ENCODE assay signal across 11 cellular contexts in the genomic region with DNA sequence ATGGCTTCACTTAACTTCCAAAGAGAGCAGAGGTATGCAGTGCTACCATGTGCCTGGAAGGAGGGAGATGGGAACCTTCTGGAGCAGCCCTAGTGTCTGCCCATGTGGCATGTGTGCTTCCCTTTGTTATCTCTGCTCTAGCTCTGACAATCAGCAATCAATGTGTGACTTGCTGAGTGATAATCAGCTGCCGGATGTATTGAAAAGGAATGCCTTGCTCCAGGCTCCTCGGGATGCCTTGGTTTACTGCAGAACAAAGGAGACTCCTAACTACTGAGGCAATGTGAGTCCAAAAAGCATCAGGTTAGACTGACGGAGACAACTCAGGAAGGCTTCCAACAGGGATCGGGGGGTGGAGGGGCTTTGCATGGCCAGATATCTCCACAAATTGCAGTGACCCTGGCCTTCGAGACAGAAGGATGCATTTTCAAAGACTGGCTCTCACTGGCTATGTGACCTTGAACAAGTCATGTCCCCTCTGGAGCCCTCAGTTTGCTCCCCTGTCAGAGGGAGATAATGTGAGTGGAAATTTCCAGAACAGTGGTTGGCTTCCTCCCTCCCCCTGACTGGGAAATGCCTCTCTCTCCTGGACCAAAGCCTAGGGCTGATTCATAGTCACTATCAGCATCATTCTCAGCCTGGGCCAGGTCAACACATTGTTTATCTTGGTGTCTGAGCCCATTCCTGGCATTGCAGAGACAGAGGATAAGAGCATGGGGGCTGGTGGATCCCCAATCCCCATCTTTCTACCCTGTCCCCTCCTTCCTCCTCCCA. TPM values are rescaled to one million over a fixed set of nuclear protein-coding genes. Genes with fewer than 3 reads are reported as not detected.
DNase-seq lines count a peak whose midpoint lies in the region; ATAC-seq and TF ChIP-seq lines count a peak whose summit lies in the region.
"Had no signal": no experiment of that assay in that cellular context is flagged by ENCODE, and none has a peak within 500 bp of the region (broad histone marks: within the 10 kb centered on the region; RNA-seq: fewer than 3 reads in every experiment).

No MANE protein-coding gene starts in this region.

- no peak overlapping the region for H3K9ac ChIP-seq in fibroblast of lung (ENCODE audit: insufficient read depth, low read length)

- no peaks in the 10 kb centered on the region for H3K4me1 Mint-ChIP-seq in activated CD4-positive, alpha-beta T cell treated with anti-CD3 and anti-CD28 coated beads, Interleukin-2, amount 10 ng/mL, durations not matched to agents 24 days and 14 days
- H3K4me1 Mint-ChIP-seq in effector memory CD8-positive, alpha-beta T cell (ENCODE audit: low read depth in 2 of 2): no peaks in the 10 kb centered on the region

- no peak for TF ChIP-seq CTCF in fibroblast of lung (conservative IDR thresholded peaks at IDR 0.05 in 1 of 2, IDR thresholded peaks at IDR 0.05 in 1 of 2; ENCODE audit: low read depth in 1 of 2, low read length in 2 of 2)

- H3K27me3 Mint-ChIP-seq in activated CD4-positive, alpha-beta T cell treated with anti-CD3 and anti-CD28 coated beads, Interleukin-2, amount 10 ng/mL, durations not matched to agents 24 days and 14 days: peaks cover 43% of the 10 kb centered on the region
- peaks cover 47 to 49% of the 10 kb centered on the region in 2 donors for H3K27me3 Mint-ChIP-seq in effector memory CD8-positive, alpha-beta T cell

- H3K4me2 ChIP-seq in fibroblast of lung (ENCODE audit: extremely low read depth, insufficient read depth, low read length): peak overlapping the region; percentile 44

- intact Hi-C loops in activated CD4-positive, alpha-beta T cell treated with anti-CD3 and anti-CD28 coated beads, Interleukin-2, amount 10 ng/mL, durations not matched to agents 24 days and 14 days (cut with micrococcal nuclease): no loop called here

- H3K36me3 Mint-ChIP-seq in activated CD4-positive, alpha-beta T cell treated with anti-CD3 and anti-CD28 coated beads, Interleukin-2, amount 10 ng/mL, durations not matched to agents 24 days and 14 days (ENCODE audit: low read depth): peaks cover 1% of the 10 kb centered on the region
- no peaks in the 10 kb centered on the region for H3K36me3 Mint-ChIP-seq in effector memory CD8-positive, alpha-beta T cell (ENCODE audit: insufficient read depth)

- H3K4me1 ChIP-seq in fibroblast of lung (ENCODE audit: control insufficient read depth, extremely low read depth, insufficient read depth, low read length): peaks cover 14% of the 10 kb centered on the region

- H3K27ac ChIP-seq in fibroblast of lung (ENCODE audit: insufficient read depth, low read length): peak overlapping the region; percentile 48
- H3K27ac ChIP-seq: 22Rv1 had no signal

- H3K27me3 ChIP-seq in fibroblast of lung (ENCODE audit: control insufficient read depth, insufficient read depth, low read length): no peaks in the 10 kb centered on the region
- H3K27me3 ChIP-seq: dorsolateral prefrontal cortex had no signal

- peak; percentile 40 for DNase-seq in activated CD4-positive, alpha-beta T cell treated with anti-CD3 and anti-CD28 coated beads, Interleukin-2, amount 10 ng/mL, durations not matched to agents 24 days and 14 days
- DNase-seq in activated CD4-positive, alpha-beta T cell treated with anti-CD3 and anti-CD28 coated beads for 48 hours: no peak
- peak; percentile 90 to 97 for DNase-seq in fibroblast of lung (ENCODE audit: low read depth in 2 of 2)
- peak; percentile 8 for DNase-seq in midbrain (lab: John Stamatoyannopoulos, UW)
- DNase-seq in effector memory CD8-positive, alpha-beta T cell: no peak
- no peak for DNase-seq in T-helper 1 cell
- DNase-seq: activated CD8-positive, alpha-beta memory T cell treated with anti-CD3 and anti-CD28 coated beads for 24 hours had no signal

- no peak for ATAC-seq in GM21528 (IDR thresholded peaks at IDR 0.05; ENCODE audit: low FRiP score, unreplicated experiment)
- no peak for ATAC-seq in effector memory CD8-positive, alpha-beta T cell (replicated peaks)
- ATAC-seq in GM19035 (IDR thresholded peaks at IDR 0.05; ENCODE audit: unreplicated experiment): no peak

- no peaks in the 10 kb centered on the region for H3K9me3 Mint-ChIP-seq in activated CD4-positive, alpha-beta T cell treated with anti-CD3 and anti-CD28 coated beads, Interleukin-2, amount 10 ng/mL, durations not matched to agents 24 days and 14 days
- no peaks in the 10 kb centered on the region for H3K9me3 Mint-ChIP-seq in effector memory CD8-positive, alpha-beta T cell

- no peaks in the 10 kb centered on the region for H4K20me1 ChIP-seq in fibroblast of lung (ENCODE audit: control insufficient read depth, extremely low read depth, insufficient read depth, low read length)

- no peak overlapping the region for H3K27ac Mint-ChIP-seq in activated CD4-positive, alpha-beta T cell treated with anti-CD3 and anti-CD28 coated beads, Interleukin-2, amount 10 ng/mL, durations not matched to agents 24 days and 14 days
- no peak overlapping the region for H3K27ac Mint-ChIP-seq in effector memory CD8-positive, alpha-beta T cell

- no peak overlapping the region for H3K4me3 ChIP-seq in fibroblast of lung (replicated peaks in 1 of 4; ENCODE audit: control extremely low read depth in 1 of 4, insufficient read depth in 1 of 4, low read depth in 3 of 4, low read length in 4 of 4)
- H3K4me3 ChIP-seq: dorsolateral prefrontal cortex had no signal

- H3K36me3 ChIP-seq in fibroblast of lung (ENCODE audit: control insufficient read depth, insufficient read depth, low read length): no peaks in the 10 kb centered on the region

- no peaks in the 10 kb centered on the region for H3K9me3 ChIP-seq in fibroblast of lung (ENCODE audit: control insufficient read depth, insufficient read depth, low read depth, low read length)

- H3K4me3 Mint-ChIP-seq in activated CD4-positive, alpha-beta T cell treated with anti-CD3 and anti-CD28 coated beads, Interleukin-2, amount 10 ng/mL, durations not matched to agents 24 days and 14 days: no peak overlapping the region
- H3K4me3 Mint-ChIP-seq in effector memory CD8-positive, alpha-beta T cell: no peak overlapping the region

- peak overlapping the region; percentile 17 for H2AFZ ChIP-seq in fibroblast of lung (ENCODE audit: low read length)

- H3K79me2 ChIP-seq in fibroblast of lung (ENCODE audit: control insufficient read depth, insufficient read depth, low read length): no peaks in the 10 kb centered on the region

RNA-seq across cellular contexts. Expression of gene CORO2B, which starts 35.8 kb away (rescaled TPM):
- 0.09 and 0.16 TPM in 2 replicates for total RNA-seq in activated CD4-positive, alpha-beta T cell treated with anti-CD3 and anti-CD28 coated beads, Interleukin-2, amount 10 ng/mL, durations not matched to agents 24 days and 14 days
- total RNA-seq in fibroblast of lung: 15.7 and 25.3 TPM in 2 replicates
- 17.5 and 70.2 TPM in 2 replicates for polyA plus RNA-seq in fibroblast of lung
- 22.1 and 70.4 TPM in 2 replicates for polyA plus RNA-seq in fibroblast of lung (2012)
- 58.7 and 208 TPM in 2 replicates for polyA minus RNA-seq in fibroblast of lung (ENCODE audit: low replicate concordance)

Comparison
In these comparisons a context has a peak if more than half of its experiments do, and no peak if none do; other contexts are left out.
1. DNase-seq: peak in activated CD4-positive, alpha-beta T cell treated with anti-CD3 and anti-CD28 coated beads, Interleukin-2, amount 10 ng/mL, durations not matched to agents 24 days and 14 days (single experiment), fibroblast of lung (2 of 2) and midbrain (single experiment); none in activated CD4-positive, alpha-beta T cell treated with anti-CD3 and anti-CD28 coated beads for 48 hours (single experiment), effector memory CD8-positive, alpha-beta T cell (0 of 3) and T-helper 1 cell (0 of 5).
2. RNA of gene CORO2B, which starts 35.8 kb away (total RNA-seq): 15.7 to 25.3 TPM in fibroblast of lung; 0.09 to 0.16 TPM in activated CD4-positive, alpha-beta T cell treated with anti-CD3 and anti-CD28 coated beads, Interleukin-2, amount 10 ng/mL, durations not matched to agents 24 days and 14 days; every median in the first group is over 10 times any median in the second.